Comparison of ENCODE assay signal across 27 cellular contexts in genomic region chr16:88195911-88196465, GRCh38.
"Had no signal": no experiment of that assay in that cellular context is flagged by ENCODE, and none has a peak within 500 bp of the region (broad histone marks: within the 10 kb centered on the region; RNA-seq: fewer than 3 reads in every experiment).

No MANE protein-coding gene starts in this region.

- H3K4me3 Mint-ChIP-seq: activated CD4-positive, alpha-beta T cell treated with anti-CD3 and anti-CD28 coated beads for 36 hours; activated naive CD8-positive, alpha-beta T cell; effector memory CD8-positive, alpha-beta T cell; naive B cell; T-cell; T-helper 2 cell treated with Interferon-gamma antibody and Interleukin-4, amounts not matched to agents 5 μg/mL and 100 μg/mL, for 36 hours had no signal

- H3K36me3 Mint-ChIP-seq: T-cell, type B pancreatic cell had no signal

- DNase-seq: activated CD4-positive, alpha-beta T cell treated with anti-CD3 and anti-CD28 coated beads for 36 hours; activated CD4-positive, CD25-positive, alpha-beta regulatory T cell; activated effector memory CD4-positive, alpha-beta T cell treated with Interleukin-2 at 50 U/mL for 16 hours; activated naive CD4-positive, alpha-beta T cell treated with Interleukin-2 at 50 U/mL for 16 hours; anterior cingulate cortex; cerebellar nuclear complex; cortex of kidney; effector memory CD8-positive, alpha-beta T cell; erythroblast; left ventricle myocardium inferior; mesendoderm; naive B cell; pancreas; retina; stimulated activated CD4-positive, alpha-beta T cell treated with anti-CD3 and anti-CD28 coated beads, Interleukin-2, amount 100 ng/mL, for 48 hours; stimulated activated naive CD8-positive, alpha-beta T cell treated with anti-CD3 and anti-CD28 coated beads, Interleukin-15, Interleukin-2, amounts not matched to agents 100 U/mL and 50 U/mL, for 24 hours; T-cell had no signal

- H3K36me3 ChIP-seq: cardiac muscle cell, gastroesophageal sphincter, left ventricle myocardium inferior, pancreas, prostate gland, thoracic aorta had no signal

- H3K27ac Mint-ChIP-seq: activated CD4-positive, alpha-beta T cell treated with anti-CD3 and anti-CD28 coated beads for 36 hours; activated naive CD8-positive, alpha-beta T cell; effector memory CD8-positive, alpha-beta T cell; nephron progenitor cell; T-cell; T-helper 2 cell treated with Interferon-gamma antibody and Interleukin-4, amounts not matched to agents 5 μg/mL and 100 μg/mL, for 36 hours had no signal

- H3K9me3 ChIP-seq: gastroesophageal sphincter, left ventricle myocardium inferior, pancreas, prostate gland, thoracic aorta had no signal

- H3K4me1 ChIP-seq: gastroesophageal sphincter, left ventricle myocardium inferior, pancreas, prostate gland had no signal

- H3K27me3 ChIP-seq: cardiac muscle cell, gastroesophageal sphincter, hepatocyte, pancreas had no signal

- H3K4me3 ChIP-seq: cardiac muscle cell, gastroesophageal sphincter, hepatocyte, left ventricle myocardium inferior, lung, pancreas, prostate gland, thoracic aorta had no signal

- H3K4me1 Mint-ChIP-seq: activated CD4-positive, alpha-beta T cell treated with anti-CD3 and anti-CD28 coated beads for 36 hours had no signal

- ATAC-seq: activated CD4-positive, alpha-beta T cell treated with anti-CD3 and anti-CD28 coated beads for 36 hours; effector memory CD8-positive, alpha-beta T cell; gastroesophageal sphincter; pancreas; stimulated activated naive CD8-positive, alpha-beta T cell treated with anti-CD3 and anti-CD28 coated beads, Interleukin-15, Interleukin-2, amounts not matched to agents 100 U/mL and 50 U/mL, for 24 hours; T-cell had no signal

- H3K27ac ChIP-seq: cardiac muscle cell, gastroesophageal sphincter, left ventricle myocardium inferior, pancreas, prostate gland, thoracic aorta had no signal

- FAIRE-seq: pancreas had no signal

- H3K27me3 Mint-ChIP-seq: activated CD4-positive, alpha-beta T cell treated with anti-CD3 and anti-CD28 coated beads for 36 hours; activated naive CD8-positive, alpha-beta T cell; T-cell; type B pancreatic cell had no signal

- H3K4me2 ChIP-seq: hepatocyte had no signal
